Comparison of ENCODE assay signal across 9 cellular contexts in genomic region chr19:29841559-29842367, GRCh38. TPM values are rescaled to one million over a fixed set of nuclear protein-coding genes. Genes with fewer than 3 reads are reported as not detected.
DNase-seq lines count a peak whose midpoint lies in the region; TF ChIP-seq lines count a peak whose summit lies in the region.
"Had no signal": no experiment of that assay in that cellular context is flagged by ENCODE, and none has a peak within 500 bp of the region (broad histone marks: within the 10 kb centered on the region; RNA-seq: fewer than 3 reads in every experiment).

No MANE protein-coding gene starts in this region.

- CTCF ChIA-PET in mammary epithelial cell (lab: Charles Lee; ENCODE audit: low non-redundant PET): no interaction called here

- H3K27me3 Mint-ChIP-seq in nephron progenitor cell (ENCODE audit: low read depth, poor library complexity): peaks cover 13% of the 10 kb centered on the region

- no peaks in the 10 kb centered on the region for H3K36me3 ChIP-seq in mammary epithelial cell (ENCODE audit: insufficient read depth, low read length)
- no peaks in the 10 kb centered on the region for H3K36me3 ChIP-seq in esophagus squamous epithelium

- dilution Hi-C loops in mammary epithelial cell (cut with HindIII; ENCODE audit: low sequenced_read_pairs): no loop called here

- H3K27ac ChIP-seq in mammary epithelial cell (ENCODE audit: insufficient read depth, low read depth, low read length) (no peak overlapping the region), esophagus squamous epithelium (no peak overlapping the region)

- H3K27ac Mint-ChIP-seq in nephron progenitor cell: no peak overlapping the region

- no peak overlapping the region for H3K4me3 ChIP-seq in Jurkat, Clone E6-1 (ENCODE audit: low read length)
- H3K4me3 ChIP-seq in mammary epithelial cell (replicated peaks in 1 of 3; ENCODE audit: insufficient read depth in 1 of 3, low read depth in 2 of 3, low read length in 3 of 3) (no peak overlapping the region), esophagus squamous epithelium (no peak overlapping the region)

- BruUV-seq in mammary epithelial cell (replicated peaks; lab: Mats Ljungman, UMichigan): no TSS peak

- H3K36me3 Mint-ChIP-seq in nephron progenitor cell (ENCODE audit: low read depth): no peaks in the 10 kb centered on the region

- peak; percentile 71 for DNase-seq in ELR (ENCODE audit: low read depth)
- DNase-seq in Jurkat, Clone E6-1 (ENCODE audit: low read depth, low spot score): peak; percentile 42
- DNase-seq in mammary epithelial cell: peak; percentile 60
- peak; percentile 20 for DNase-seq in nephron progenitor cell
- no peak for DNase-seq in DMS153 (lab: John Stamatoyannopoulos, UW)
- DNase-seq in esophagus squamous epithelium (lab: John Stamatoyannopoulos, UW): no peak
- DNase-seq in activated CD4-positive, alpha-beta T cell treated with anti-CD3 and anti-CD28 coated beads, Interleukin-2, amount 50 U/mL, for 48 hours: no peak
- DNase-seq: T1000 had no signal

- H3K4me1 ChIP-seq in mammary epithelial cell (ENCODE audit: insufficient read depth, low read length) (peaks cover 27% of the 10 kb centered on the region), esophagus squamous epithelium (peaks cover 13 to 35% (median 16%) of the 10 kb centered on the region in 3 donors)

- WGBS in mammary epithelial cell (ENCODE audit: low coverage, missing lambda C conversion rate): 89% methylated on average over 9 of the region's 10 CpGs
- 47 to 75% methylated on average over 7 to 8 of the region's 10 CpGs for WGBS in esophagus squamous epithelium, 2 donors

- no peak overlapping the region for H3K9ac ChIP-seq in mammary epithelial cell (ENCODE audit: insufficient read depth, low read length)

- peaks cover 40% of the 10 kb centered on the region for H3K4me1 Mint-ChIP-seq in nephron progenitor cell

- H3K27me3 ChIP-seq in mammary epithelial cell (ENCODE audit: insufficient read depth, low read length) (no peaks in the 10 kb centered on the region), esophagus squamous epithelium (peaks cover 0 to 23% (median 0%) of the 10 kb centered on the region in 4 donors)

- no peaks in the 10 kb centered on the region for H3K9me3 ChIP-seq in mammary epithelial cell (replicated peaks; ENCODE audit: insufficient read depth, low read length)
- no peaks in the 10 kb centered on the region for H3K9me3 ChIP-seq in esophagus squamous epithelium

- no peak for TF ChIP-seq CTCF in mammary epithelial cell (conservative IDR thresholded peaks at IDR 0.05 in 1 of 2, IDR thresholded peaks at IDR 0.05 in 1 of 2; ENCODE audit: extremely low read depth in 1 of 2, insufficient read depth in 1 of 2, low read depth in 1 of 2, low read length in 2 of 2)
- no peak for TF ChIP-seq CTCF in nephron progenitor cell (IDR thresholded peaks at IDR 0.05)
- no peak for TF ChIP-seq CTCF in esophagus squamous epithelium (IDR thresholded peaks at IDR 0.05)

- peak overlapping the region; percentile 55 for H3K4me3 Mint-ChIP-seq in nephron progenitor cell

- H3K9me3 Mint-ChIP-seq in nephron progenitor cell: no peaks in the 10 kb centered on the region
- H3K9me3 Mint-ChIP-seq: central memory CD8-positive, alpha-beta T cell had no signal

- TF ChIP-seq POLR2A in esophagus squamous epithelium (IDR thresholded peaks at IDR 0.05): no peak

- H3K79me2 ChIP-seq in mammary epithelial cell (ENCODE audit: insufficient read depth, low read length): no peaks in the 10 kb centered on the region

- no peak overlapping the region for H3K4me2 ChIP-seq in mammary epithelial cell (ENCODE audit: insufficient read depth, low read depth, low read length)

- H4K20me1 ChIP-seq in mammary epithelial cell (ENCODE audit: insufficient read depth, low read length): no peaks in the 10 kb centered on the region

- in situ Hi-C loops in mammary epithelial cell (cut with MboI; ENCODE audit: low sequenced_read_pairs in 2 of 2): no loop called here

- no peak overlapping the region for H2AFZ ChIP-seq in mammary epithelial cell (ENCODE audit: low read depth, low read length)

- intact Hi-C loops in mammary epithelial cell (cut with micrococcal nuclease) (no loop called here), esophagus squamous epithelium (cut with DNase I) (no loop called here)

RNA-seq across cellular contexts. Expression of gene CCNE1, which starts 30.0 kb away (rescaled TPM):
- 21.5 TPM for polyA plus RNA-seq in Jurkat, Clone E6-1 (2012; ENCODE audit: insufficient read depth, insufficient read length)
- 10 to 100 TPM in 1 of 2 donors, 1 to 10 TPM in 1; 5.3 to 10.5 TPM for total RNA-seq in mammary epithelial cell
- polyA plus RNA-seq in mammary epithelial cell: 13.9 TPM
- 6.5 TPM for polyA minus RNA-seq in mammary epithelial cell
- total RNA-seq in esophagus squamous epithelium: 1 to 10 TPM; 3.2 to 9.4 (median 5.4) TPM

Comparison
In these comparisons a context has a peak if more than half of its experiments do, and no peak if none do; other contexts are left out.
1. DNase-seq: peak in ELR (single experiment), Jurkat, Clone E6-1 (single experiment), mammary epithelial cell (single experiment) and nephron progenitor cell (single experiment); none in DMS153 (single experiment), esophagus squamous epithelium (single experiment) and activated CD4-positive, alpha-beta T cell treated with anti-CD3 and anti-CD28 coated beads, Interleukin-2, amount 50 U/mL, for 48 hours (0 of 2).